Comparison of ENCODE assay signal across 9 cellular contexts in the genomic region with DNA sequence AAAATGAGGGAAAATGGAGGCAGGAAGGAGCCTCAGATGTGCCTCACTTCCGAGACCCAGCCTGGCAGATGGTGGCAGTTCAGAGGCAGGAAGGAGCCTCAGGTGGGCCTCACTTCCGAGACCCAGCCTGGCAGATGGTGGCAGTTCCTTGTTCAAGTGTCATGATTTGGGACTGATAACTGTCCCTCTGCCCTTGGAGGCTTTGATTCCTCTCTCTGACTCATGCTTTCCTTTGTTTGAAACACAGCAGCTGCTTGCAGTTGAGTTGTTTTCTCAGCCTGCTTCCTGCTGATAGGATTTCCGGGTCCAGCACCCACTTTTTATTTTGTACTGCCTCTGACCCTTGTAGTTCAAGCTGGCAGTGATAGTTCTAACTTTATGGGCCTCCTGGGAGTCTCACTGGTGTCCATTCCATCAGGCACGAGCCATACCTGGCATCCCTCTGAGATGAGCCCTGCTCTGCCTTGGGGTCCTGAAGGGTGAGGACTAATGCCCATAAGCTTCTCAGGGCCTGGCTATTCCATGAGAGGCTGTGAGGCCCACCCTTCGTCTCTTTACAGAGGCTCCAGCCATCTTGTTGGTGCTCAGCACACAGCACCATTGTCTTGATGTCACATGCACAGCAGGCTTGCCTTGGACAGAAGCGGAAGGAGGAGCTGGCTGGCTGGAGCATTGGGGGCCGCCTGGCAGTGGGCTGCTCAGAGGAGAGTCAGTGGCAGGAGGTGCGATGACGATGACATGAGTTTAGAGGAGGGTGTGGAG. TPM values are rescaled to one million over a fixed set of nuclear protein-coding genes. Genes with fewer than 3 reads are reported as not detected.
A peak's percentile ranks its signal among the peaks of the same experiment; 100 is the strongest.
DNase-seq lines count a peak whose midpoint lies in the region; ATAC-seq and TF ChIP-seq lines count a peak whose summit lies in the region.
"Had no signal": no experiment of that assay in that cellular context is flagged by ENCODE, and none has a peak within 500 bp of the region (broad histone marks: within the 10 kb centered on the region; RNA-seq: fewer than 3 reads in every experiment).

No MANE protein-coding gene starts in this region.

- peaks cover 7% of the 10 kb centered on the region for H3K9me3 Mint-ChIP-seq in glutamatergic neuron (ENCODE audit: unreplicated experiment)

- DNase-seq in NCI-H2196 (lab: John Stamatoyannopoulos, UW; ENCODE audit: unreplicated experiment) = peak; percentile 45
- no peak for DNase-seq in NCI-H2196 treated with DMSO at 0.1 percent for 48 hours (lab: John Stamatoyannopoulos, UW; ENCODE audit: unreplicated experiment)
- DNase-seq in OCI-M1 (lab: John Stamatoyannopoulos, UW) = peak; percentile 9
- DNase-seq in glutamatergic neuron = no peak
- DNase-seq in pulmonary artery endothelial cell (ENCODE audit: low read depth, low spot score) = peak; percentile 78
- no peak for DNase-seq in HEK293T (ENCODE audit: extremely low spot score)
- no peak for DNase-seq in NCI-H1092 (lab: John Stamatoyannopoulos, UW)
- DNase-seq: NCI-H1105 treated with DMSO at 0.1 percent for 48 hours had no signal

- CTCF ChIA-PET in HEK293T (lab: Yijun Ruan, JAX) = interaction anchor here (1.3 kb wide), 1 partner anchor 13 kb away, joined by 4 read pairs; no protein-coding TSS in a partner anchor

- peak overlapping the region; percentile 68 for H3K4me3 Mint-ChIP-seq in glutamatergic neuron (ENCODE audit: unreplicated experiment)

- H3K4me1 Mint-ChIP-seq in glutamatergic neuron (ENCODE audit: low read depth, unreplicated experiment) = peaks cover 58% of the 10 kb centered on the region

- peak overlapping the region; percentile 86 for H3K27ac Mint-ChIP-seq in glutamatergic neuron (ENCODE audit: unreplicated experiment)

- no peaks in the 10 kb centered on the region for H3K36me3 Mint-ChIP-seq in glutamatergic neuron (ENCODE audit: unreplicated experiment)

- no peak for TF ChIP-seq CTCF in glutamatergic neuron (IDR thresholded peaks at IDR 0.05; ENCODE audit: partially characterized antibody, unreplicated experiment)

- H3K27me3 Mint-ChIP-seq in glutamatergic neuron (ENCODE audit: unreplicated experiment) = peaks cover 5% of the 10 kb centered on the region

- POLR2A ChIA-PET in HEK293T (lab: Yijun Ruan, JAX) = no interaction called here

- no peak for ATAC-seq in HG03442 (IDR thresholded peaks at IDR 0.05; ENCODE audit: unreplicated experiment)

TF ChIP-seq in HEK293T, 16 proteins besides CTCF, POLR2A, EP300 and RAD21:
- TF ChIP-seq NFRKB (IDR thresholded peaks at IDR 0.05) (no peak), FOXK2 (IDR thresholded peaks at IDR 0.05) (no peak), SP1 (IDR thresholded peaks at IDR 0.05) (no peak), HDGF (IDR thresholded peaks at IDR 0.05; ENCODE audit: borderline replicate concordance) (no peak), ZNF384 (IDR thresholded peaks at IDR 0.05) (no peak), FOXA1 (IDR thresholded peaks at IDR 0.05) (no peak)

RNA-seq across cellular contexts. Expression of gene RGS12, which starts 13.0 kb away (rescaled TPM):
- total RNA-seq in glutamatergic neuron (ENCODE audit: unreplicated experiment) (107 TPM), pulmonary artery endothelial cell (45.5 and 47.8 TPM in 2 replicates)

RNA-seq across cellular contexts. Expression of gene MSANTD1, which starts 56.8 kb away (rescaled TPM):
- total RNA-seq in glutamatergic neuron (ENCODE audit: unreplicated experiment) (2.6 TPM), pulmonary artery endothelial cell (0.07 and 0.42 TPM in 2 replicates)

Comparison
In these comparisons a context has a peak if more than half of its experiments do, and no peak if none do; other contexts are left out.
1. DNase-seq: peak in NCI-H2196 (single experiment), OCI-M1 (single experiment) and pulmonary artery endothelial cell (single experiment); none in NCI-H2196 treated with DMSO at 0.1 percent for 48 hours (single experiment), glutamatergic neuron (single experiment), HEK293T (single experiment) and NCI-H1092 (single experiment).